19 cellular contexts compared by ENCODE assay signal in the genomic region with DNA sequence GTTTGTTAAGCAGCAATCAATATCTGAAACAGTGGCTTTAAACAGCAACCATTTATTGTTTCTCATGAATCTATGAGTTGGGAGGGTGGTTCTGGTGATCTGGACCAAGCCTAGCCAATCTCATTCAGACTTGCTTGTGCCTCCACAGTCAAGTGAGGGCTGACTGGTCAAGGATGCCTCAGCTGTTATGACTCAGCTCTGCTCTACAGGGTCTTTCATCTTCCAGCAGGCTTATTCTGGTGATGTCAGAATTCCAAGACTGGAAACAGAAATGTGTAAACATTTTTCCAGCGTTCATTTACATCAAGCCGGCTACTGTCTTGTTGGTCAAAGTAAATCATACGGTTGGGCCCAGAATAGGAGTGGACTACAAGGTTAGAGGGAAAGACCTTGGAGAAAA. TPM values are rescaled to one million over a fixed set of nuclear protein-coding genes. Genes with fewer than 3 reads are reported as not detected.
"Had no signal": no experiment of that assay in that cellular context is flagged by ENCODE, and none has a peak within 500 bp of the region (broad histone marks: within the 10 kb centered on the region; RNA-seq: fewer than 3 reads in every experiment).

No MANE protein-coding gene starts in this region.

- H3K4me1 ChIP-seq: prostate gland had no signal

- H3K4me3 Mint-ChIP-seq: activated naive CD8-positive, alpha-beta T cell treated with anti-CD3 and anti-CD28 coated beads, Interleukin-2, amount 10 ng/mL, durations not matched to agents 7 days and 5 days; memory B cell; natural killer cell treated with Interleukin-12 subunit alpha and Interleukin-12 subunit beta and Interleukin-15 and Interleukin-18, amount 100 ng/mL, for 72 hours; T-helper 2 cell treated with Interferon-gamma antibody and Interleukin-4, amounts not matched to agents 5 μg/mL and 100 μg/mL, for 36 hours had no signal

- H3K9me3 Mint-ChIP-seq: memory B cell; natural killer cell treated with Interleukin-12 subunit alpha and Interleukin-12 subunit beta and Interleukin-15 and Interleukin-18, amount 100 ng/mL, for 72 hours; T-helper 2 cell treated with Interferon-gamma antibody and Interleukin-4, amounts not matched to agents 5 μg/mL and 100 μg/mL, for 36 hours had no signal

- H3K36me3 ChIP-seq: cardiac muscle cell, prostate gland, transverse colon had no signal

- H3K27ac ChIP-seq: cardiac muscle cell, prostate gland, transverse colon had no signal

- ATAC-seq: left ventricle myocardium superior; natural killer cell treated with Interleukin-12 subunit alpha and Interleukin-12 subunit beta and Interleukin-15 and Interleukin-18, amount 100 ng/mL, for 72 hours; right cardiac atrium; stimulated activated naive CD8-positive, alpha-beta T cell treated with anti-CD3 and anti-CD28 coated beads, Interleukin-15, Interleukin-2, amounts not matched to agents 100 U/mL and 50 U/mL, for 24 hours had no signal

- H3K4me2 ChIP-seq: smooth muscle cell had no signal

- H3K27ac Mint-ChIP-seq: activated naive CD8-positive, alpha-beta T cell treated with anti-CD3 and anti-CD28 coated beads, Interleukin-2, amount 10 ng/mL, durations not matched to agents 7 days and 5 days; memory B cell; natural killer cell treated with Interleukin-12 subunit alpha and Interleukin-12 subunit beta and Interleukin-15 and Interleukin-18, amount 100 ng/mL, for 72 hours; T-helper 2 cell treated with Interferon-gamma antibody and Interleukin-4, amounts not matched to agents 5 μg/mL and 100 μg/mL, for 36 hours had no signal

- H3K36me3 Mint-ChIP-seq: activated naive CD8-positive, alpha-beta T cell treated with anti-CD3 and anti-CD28 coated beads, Interleukin-2, amount 10 ng/mL, durations not matched to agents 7 days and 5 days; memory B cell; natural killer cell treated with Interleukin-12 subunit alpha and Interleukin-12 subunit beta and Interleukin-15 and Interleukin-18, amount 100 ng/mL, for 72 hours had no signal

- H3K4me3 ChIP-seq: cardiac muscle cell, prostate gland, smooth muscle cell, transverse colon had no signal

- H3K9me3 ChIP-seq: prostate gland, transverse colon had no signal

- DNase-seq: activated CD4-positive, CD25-positive, alpha-beta regulatory T cell treated with anti-CD3 and anti-CD28 coated beads, Interleukin-2, amount 50 U/mL, for 72 hours; activated naive CD4-positive, alpha-beta T cell; activated naive CD8-positive, alpha-beta T cell treated with anti-CD3 and anti-CD28 coated beads, Interleukin-2, amount 10 ng/mL, durations not matched to agents 7 days and 5 days; aorta; left ventricle myocardium superior; occipital lobe; right cardiac atrium; stimulated activated CD4-positive, alpha-beta T cell treated with anti-CD3 and anti-CD28 coated beads, Interleukin-4, amount 100 ng/mL, for 4 hours; stimulated activated CD8-positive, alpha-beta memory T cell treated with anti-CD3 and anti-CD28 coated beads, Interleukin-4, amount 100 ng/mL, for 48 hours; stimulated activated naive CD8-positive, alpha-beta T cell treated with anti-CD3 and anti-CD28 coated beads, Interleukin-15, Interleukin-2, amounts not matched to agents 100 U/mL and 50 U/mL, for 24 hours; transverse colon had no signal

RNA-seq across cellular contexts. Expression of a gene that starts 2.5 kb away (rescaled TPM):
- total RNA-seq: epithelial cell of proximal tubule, smooth muscle cell had no signal
- polyA plus RNA-seq: keratinocyte, smooth muscle cell had no signal
